Comparison of ENCODE assay signal across 21 cellular contexts in genomic region chr10:84944187-84944586, GRCh38.
"Had no signal": no experiment of that assay in that cellular context is flagged by ENCODE, and none has a peak within 500 bp of the region (broad histone marks: within the 10 kb centered on the region; RNA-seq: fewer than 3 reads in every experiment).

No MANE protein-coding gene starts in this region.

- H3K4me1 Mint-ChIP-seq: activated B cell treated with CpG ODN at 0.5 μM for 24 hours; memory B cell; naive thymus-derived CD8-positive, alpha-beta T cell; stimulated activated effector memory CD8-positive, alpha-beta T cell treated with anti-CD3 and anti-CD28 coated beads, Interleukin-12 subunit alpha, Interleukin-12 subunit beta, amount 100 ng/mL, for 72 hours had no signal

- ATAC-seq: activated CD8-positive, alpha-beta T cell treated with anti-CD3 and anti-CD28 coated beads for 36 hours; activated naive CD4-positive, alpha-beta T cell treated with anti-CD3 and anti-CD28 coated beads, Interleukin-2, amount 50 U/mL, for 72 hours; activated T-cell treated with anti-CD3 and anti-CD28 coated beads, Interleukin-2, amount 50 U/mL, for 72 hours; body of pancreas; esophagus mucosa; left ventricle myocardium superior; naive thymus-derived CD8-positive, alpha-beta T cell; stimulated activated effector memory CD8-positive, alpha-beta T cell treated with anti-CD3 and anti-CD28 coated beads, Interleukin-12 subunit alpha, Interleukin-12 subunit beta, amount 100 ng/mL, for 72 hours had no signal

- H3K27me3 Mint-ChIP-seq: activated B cell treated with CpG ODN at 0.5 μM for 24 hours; activated CD8-positive, alpha-beta T cell treated with anti-CD3 and anti-CD28 coated beads for 36 hours; memory B cell had no signal

- H3K27me3 ChIP-seq: body of pancreas, hepatocyte had no signal

- H3K4me1 ChIP-seq: body of pancreas had no signal

- H3K9me3 Mint-ChIP-seq: activated B cell treated with CpG ODN at 0.5 μM for 24 hours; activated CD8-positive, alpha-beta T cell treated with anti-CD3 and anti-CD28 coated beads for 36 hours; activated naive CD4-positive, alpha-beta T cell treated with anti-CD3 and anti-CD28 coated beads, Interleukin-2, amount 50 U/mL, for 72 hours; activated T-cell treated with anti-CD3 and anti-CD28 coated beads, Interleukin-2, amount 50 U/mL, for 72 hours had no signal

- H3K36me3 Mint-ChIP-seq: activated naive CD4-positive, alpha-beta T cell treated with anti-CD3 and anti-CD28 coated beads, Interleukin-2, amount 50 U/mL, for 72 hours; memory B cell; naive thymus-derived CD8-positive, alpha-beta T cell; stimulated activated effector memory CD8-positive, alpha-beta T cell treated with anti-CD3 and anti-CD28 coated beads, Interleukin-12 subunit alpha, Interleukin-12 subunit beta, amount 100 ng/mL, for 72 hours had no signal

- H3K36me3 ChIP-seq: thoracic aorta had no signal

- DNase-seq: activated B cell treated with CpG ODN at 0.5 μM for 24 hours; activated CD4-positive, alpha-beta T cell treated with anti-CD3 and anti-CD28 coated beads for 48 hours; activated CD8-positive, alpha-beta T cell treated with anti-CD3 and anti-CD28 coated beads for 36 hours; activated gamma-delta T cell; activated T-cell treated with anti-CD3 and anti-CD28 coated beads, Interleukin-2, amount 50 U/mL, for 72 hours; amniotic stem cell; body of pancreas; caudate nucleus; kidney glomerular epithelial cell; left ventricle myocardium superior; naive thymus-derived CD8-positive, alpha-beta T cell; posterior cingulate gyrus; retina; stimulated activated CD4-positive, alpha-beta T cell treated with anti-CD3 and anti-CD28 coated beads, Interleukin-12 subunit alpha, Interleukin-12 subunit beta, amount 100 ng/mL, for 4 hours; stimulated activated CD4-positive, alpha-beta T cell treated with anti-CD3 and anti-CD28 coated beads, Interleukin-2, amount 100 ng/mL, for 24 hours had no signal

- H3K27ac Mint-ChIP-seq: activated B cell treated with CpG ODN at 0.5 μM for 24 hours; activated CD8-positive, alpha-beta T cell treated with anti-CD3 and anti-CD28 coated beads for 36 hours; activated naive CD4-positive, alpha-beta T cell treated with anti-CD3 and anti-CD28 coated beads, Interleukin-2, amount 50 U/mL, for 72 hours; activated T-cell treated with anti-CD3 and anti-CD28 coated beads, Interleukin-2, amount 50 U/mL, for 72 hours; memory B cell; naive thymus-derived CD8-positive, alpha-beta T cell; stimulated activated effector memory CD8-positive, alpha-beta T cell treated with anti-CD3 and anti-CD28 coated beads, Interleukin-12 subunit alpha, Interleukin-12 subunit beta, amount 100 ng/mL, for 72 hours had no signal

- H2AFZ ChIP-seq: hepatocyte had no signal

- H3K4me3 Mint-ChIP-seq: activated B cell treated with CpG ODN at 0.5 μM for 24 hours; activated CD8-positive, alpha-beta T cell treated with anti-CD3 and anti-CD28 coated beads for 36 hours; activated T-cell treated with anti-CD3 and anti-CD28 coated beads, Interleukin-2, amount 50 U/mL, for 72 hours; memory B cell; naive thymus-derived CD8-positive, alpha-beta T cell; stimulated activated effector memory CD8-positive, alpha-beta T cell treated with anti-CD3 and anti-CD28 coated beads, Interleukin-12 subunit alpha, Interleukin-12 subunit beta, amount 100 ng/mL, for 72 hours had no signal

- H3K4me2 ChIP-seq: hepatocyte had no signal

- H3K9me3 ChIP-seq: body of pancreas, thoracic aorta had no signal

- H3K27ac ChIP-seq: body of pancreas, hepatocyte, thoracic aorta had no signal

- H3K79me2 ChIP-seq: hepatocyte had no signal

- H3K4me3 ChIP-seq: body of pancreas, hepatocyte, thoracic aorta had no signal
